8 cellular contexts compared by ENCODE assay signal in genomic region chr9:137086531-137087408, GRCh38. TPM values are rescaled to one million over a fixed set of nuclear protein-coding genes. Genes with fewer than 3 reads are reported as not detected.
A peak's percentile ranks its signal among the peaks of the same experiment; 100 is the strongest.
DNase-seq lines count a peak whose midpoint lies in the region; ATAC-seq and TF ChIP-seq lines count a peak whose summit lies in the region.

Gene MAN1B1 (plus strand): TSS chr9:137086985. CDS start chr9:137087000, 15 bp downstream.

- H3K4me3 ChIP-seq in upper lobe of right lung, result peak within 1 kb of the TSS; percentile 76

- H3K27ac ChIP-seq in upper lobe of right lung, result peak within 1 kb of the TSS; percentile 93

- DNase-seq in GM13977 (ENCODE audit: low spot score) (peak; percentile 99), NCI-H1694 (lab: John Stamatoyannopoulos, UW) (peak; percentile 96), amniotic stem cell (lab: John Stamatoyannopoulos, UW) (peak; percentile 96), left cardiac atrium (peak; percentile 99), posterior vena cava (ENCODE audit: low spot score) (peak; percentile 100), upper lobe of right lung (peak; percentile 100)

- peak; percentile 72 for ATAC-seq in HG02884 (IDR thresholded peaks at IDR 0.05; ENCODE audit: unreplicated experiment)
- peak; percentile 92 to 95 for ATAC-seq in left cardiac atrium
- ATAC-seq in upper lobe of right lung, result peak; percentile 92

- H3K4me1 ChIP-seq in upper lobe of right lung, result peaks cover 17% of the 10 kb centered on the region

- H3K27me3 ChIP-seq in upper lobe of right lung, result no peaks in the 10 kb centered on the region

- no peaks in the 10 kb centered on the region for H3K27me3 Mint-ChIP-seq in T-helper 1 cell treated with Interleukin-12 subunit alpha and Interleukin-12 subunit beta and Interleukin-4 antibody, amounts not matched to agents 30 μg/mL and 1 μg/mL, for 36 hours (ENCODE audit: low read depth)

- in situ Hi-C loops in GM13977 (cut with MboI; ENCODE audit: low pct_unique_long_range_greater_than_20kb, low sequenced_read_pairs, unreplicated experiment), result no loop called here

- TF ChIP-seq CTCF in GM13977 (IDR thresholded peaks at IDR 0.05; ENCODE audit: extremely low read depth, insufficient read depth, missing control alignments) (no peak), upper lobe of right lung (IDR thresholded peaks at IDR 0.05) (no peak)

- peaks cover 28% of the 10 kb centered on the region for H3K4me1 Mint-ChIP-seq in T-helper 1 cell treated with Interleukin-12 subunit alpha and Interleukin-12 subunit beta and Interleukin-4 antibody, amounts not matched to agents 30 μg/mL and 1 μg/mL, for 36 hours (ENCODE audit: low read depth)

- intact Hi-C loops in left cardiac atrium (cut with DNase I), result no loop called here
- intact Hi-C loops in posterior vena cava (cut with DNase I), result no loop called here
- intact Hi-C loops in upper lobe of right lung (cut with DNase I), result no loop called here

- H3K36me3 Mint-ChIP-seq in T-helper 1 cell treated with Interleukin-12 subunit alpha and Interleukin-12 subunit beta and Interleukin-4 antibody, amounts not matched to agents 30 μg/mL and 1 μg/mL, for 36 hours (ENCODE audit: low read depth), result peaks cover 15% of the 10 kb centered on the region

- no peaks in the 10 kb centered on the region for H3K9me3 ChIP-seq in upper lobe of right lung

- peak within 1 kb of the TSS; percentile 93 for H3K4me3 Mint-ChIP-seq in T-helper 1 cell treated with Interleukin-12 subunit alpha and Interleukin-12 subunit beta and Interleukin-4 antibody, amounts not matched to agents 30 μg/mL and 1 μg/mL, for 36 hours

- peaks cover 21% of the 10 kb centered on the region for H3K36me3 ChIP-seq in upper lobe of right lung

- H3K27ac Mint-ChIP-seq in T-helper 1 cell treated with Interleukin-12 subunit alpha and Interleukin-12 subunit beta and Interleukin-4 antibody, amounts not matched to agents 30 μg/mL and 1 μg/mL, for 36 hours, result peak within 1 kb of the TSS; percentile 90

- no peaks in the 10 kb centered on the region for H3K9me3 Mint-ChIP-seq in T-helper 1 cell treated with Interleukin-12 subunit alpha and Interleukin-12 subunit beta and Interleukin-4 antibody, amounts not matched to agents 30 μg/mL and 1 μg/mL, for 36 hours

RNA-seq across cellular contexts. Expression of gene MAN1B1, which starts in this region (rescaled TPM):
- total RNA-seq in left cardiac atrium (10 to 100 TPM; 21.9 to 28.8 TPM), posterior vena cava (10 to 100 TPM; 32.0 to 44.3 TPM), upper lobe of right lung (39.4 TPM)

Comparison
In these comparisons a context has a peak if more than half of its experiments do, and no peak if none do; other contexts are left out.
1. Peak in every context shown above with its lines: DNase-seq, ATAC-seq, H3K4me3 ChIP-seq and H3K27ac ChIP-seq.